ENCODE assay signal across 2 cellular contexts in genomic region chr19:6076675-6077463, GRCh38.
TF ChIP-seq lines count a peak whose summit lies in the region.

No MANE protein-coding gene starts in this region.

TF ChIP-seq in liver, 16 proteins besides CTCF, POLR2A, EP300 and RAD21 (continued from another document):
- peak; percentile 27 for TF ChIP-seq SP1 (IDR thresholded peaks at IDR 0.05)
- no peak for TF ChIP-seq GABPA (IDR thresholded peaks at IDR 0.05 in 1 of 2, conservative IDR thresholded peaks at IDR 0.05 in 1 of 2)
- no peak for TF ChIP-seq ZBTB33 (IDR thresholded peaks at IDR 0.05)
- no peak for TF ChIP-seq FOXA2 (IDR thresholded peaks at IDR 0.05)
- TF ChIP-seq ATF3 (IDR thresholded peaks at IDR 0.05), result peak; percentile 84
- no peak for TF ChIP-seq EGR1 (IDR thresholded peaks at IDR 0.05; ENCODE audit: low read depth in 2 of 2)
- TF ChIP-seq TAF1 (conservative IDR thresholded peaks at IDR 0.05), result no peak
- TF ChIP-seq JUND (IDR thresholded peaks at IDR 0.05), result peak in 1 of 2 donors; percentile 41
- TF ChIP-seq RXRA (IDR thresholded peaks at IDR 0.05), result peak; percentile 55 to 72
- TF ChIP-seq MAX (IDR thresholded peaks at IDR 0.05), result no peak
- peak; percentile 27 to 30 for TF ChIP-seq HNF4A (conservative IDR thresholded peaks at IDR 0.05)
- no peak for TF ChIP-seq HNF4G (IDR thresholded peaks at IDR 0.05)

TF ChIP-seq in HepG2, 621 proteins besides CTCF, POLR2A, EP300 and RAD21:
- TF ChIP-seq JUND (CRISPR knock-in tag; IDR thresholded peaks at IDR 0.05), result no peak
- no peak for TF ChIP-seq ZNF331 (CRISPR knock-in tag; IDR thresholded peaks at IDR 0.05)
- no peak for TF ChIP-seq ZNF720 (CRISPR knock-in tag; IDR thresholded peaks at IDR 0.05)
- TF ChIP-seq ZFP62 (CRISPR knock-in tag; IDR thresholded peaks at IDR 0.05), result no peak
- TF ChIP-seq XBP1 (CRISPR knock-in tag; IDR thresholded peaks at IDR 0.05), result no peak
- TF ChIP-seq LBX2 (CRISPR knock-in tag; IDR thresholded peaks at IDR 0.05; ENCODE audit: borderline replicate concordance), result no peak
- no peak for TF ChIP-seq CCAR2 (optimal IDR thresholded peaks at IDR 0.05; ENCODE audit: low read depth, low read length)
- no peak for TF ChIP-seq SMAD3 (CRISPR knock-in tag; IDR thresholded peaks at IDR 0.05)
- TF ChIP-seq ZNF350 (CRISPR knock-in tag; IDR thresholded peaks at IDR 0.05; ENCODE audit: borderline replicate concordance, low read depth), result no peak
- TF ChIP-seq ZNF549 (CRISPR knock-in tag; IDR thresholded peaks at IDR 0.05), result no peak
- TF ChIP-seq ZSCAN22 (CRISPR knock-in tag; IDR thresholded peaks at IDR 0.05), result no peak
- no peak for TF ChIP-seq MTA3 (CRISPR knock-in tag; IDR thresholded peaks at IDR 0.05)
